In the genomic region with DNA sequence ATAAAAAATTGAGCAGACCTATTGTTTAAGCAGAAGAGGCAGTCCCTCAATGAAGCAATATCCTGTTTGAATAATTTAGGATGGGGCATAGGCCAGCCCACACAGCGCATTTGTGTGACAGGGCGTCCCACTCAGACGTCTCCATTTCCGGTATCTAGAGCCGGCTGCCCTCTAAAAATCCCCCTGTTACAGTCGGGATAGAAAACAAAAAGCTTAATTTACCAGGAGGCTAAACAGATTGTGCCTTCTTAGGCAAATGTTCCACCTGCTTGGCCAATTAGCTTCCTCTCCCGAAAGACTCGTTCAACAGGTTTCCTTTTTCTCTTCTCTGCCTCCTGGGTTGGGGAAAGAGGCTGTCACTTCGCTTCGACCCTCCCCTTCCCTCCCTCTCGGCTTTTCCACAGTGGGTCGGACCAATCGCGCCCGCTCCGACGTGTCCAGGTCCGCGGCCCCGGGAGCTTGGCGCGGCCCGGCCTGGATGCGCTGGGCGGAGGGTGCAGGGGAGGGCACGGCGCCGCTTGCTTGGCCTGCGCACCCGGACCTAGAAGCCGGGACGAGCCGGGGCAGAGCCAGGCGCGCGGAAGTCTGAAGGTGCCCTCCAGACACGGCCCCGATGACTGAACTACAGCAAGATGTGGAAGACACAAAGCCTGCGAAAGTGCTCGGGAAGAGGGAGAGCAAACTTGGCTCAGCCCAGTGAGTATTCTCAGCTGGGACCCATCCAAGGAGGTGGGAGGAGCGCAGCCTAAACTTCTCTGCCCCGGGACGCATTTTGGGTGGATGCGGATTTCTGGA, we compare ENCODE assay signal across 7 cellular contexts. TPM values are rescaled to one million over a fixed set of nuclear protein-coding genes. Genes with fewer than 3 reads are reported as not detected.
DNase-seq lines count a peak whose midpoint lies in the region; ATAC-seq, FAIRE-seq and TF ChIP-seq lines count a peak whose summit lies in the region.

A gene with protein sequence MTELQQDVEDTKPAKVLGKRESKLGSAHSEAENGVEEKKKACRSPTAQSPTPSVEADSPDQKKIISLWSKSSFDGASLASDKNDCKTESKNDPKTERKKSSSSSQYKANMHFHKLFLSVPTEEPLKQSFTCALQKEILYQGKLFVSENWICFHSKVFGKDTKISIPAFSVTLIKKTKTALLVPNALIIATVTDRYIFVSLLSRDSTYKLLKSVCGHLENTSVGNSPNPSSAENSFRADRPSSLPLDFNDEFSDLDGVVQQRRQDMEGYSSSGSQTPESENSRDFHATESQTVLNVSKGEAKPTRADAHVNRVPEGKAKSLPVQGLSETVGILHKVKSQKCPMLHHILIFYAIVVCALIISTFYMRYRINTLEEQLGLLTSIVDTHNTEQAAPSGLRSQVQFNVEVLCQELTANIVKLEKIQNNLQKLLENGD (plus strand): TSS at position 416 of the 795 bp plus-strand sequence. CDS start 198 bp downstream, at position 614.

- TF ChIP-seq POLR2A in HepG2 (IDR thresholded peaks at IDR 0.05; ENCODE audit: insufficient read depth in 1 of 2, low read depth in 2 of 2, low read length in 2 of 2) = 0 out of 4 replicates have a peak, but pooled peaks of 1 of the 2 experiments have one; percentile 36

- DNase-seq in NCI-H2196 treated with DMSO at 0.1 percent for 48 hours (lab: John Stamatoyannopoulos, UW; ENCODE audit: unreplicated experiment) = peak; percentile 82
- peak; percentile 66 to 76 for DNase-seq in activated CD4-positive, alpha-beta T cell treated with anti-CD3 and anti-CD28 coated beads, Interleukin-2, amount 50 U/mL, for 48 hours
- DNase-seq in dorsolateral prefrontal cortex = peak; percentile 30 to 82 (median 68)
- peak; percentile 18 for DNase-seq in HepG2 (ENCODE audit: low spot score)
- DNase-seq in stimulated activated CD4-positive, alpha-beta T cell treated with anti-CD3 and anti-CD28 coated beads, Interleukin-2, amount 100 ng/mL, for 48 hours = peak; percentile 46 to 54

- peak within 1 kb of the TSS; percentile 49; the same call in 1 of the 2 replicates for H3K9ac ChIP-seq in HepG2 (ENCODE audit: insufficient read depth, low read depth, low read length)

- POLR2A ChIA-PET in HepG2 (lab: Yijun Ruan, JAX) = interaction anchor here (1.3 kb wide), 1 partner anchor 52 kb away, joined by 5 read pairs; no protein-coding TSS in a partner anchor

- no peaks in the 10 kb centered on the region for H3K4me1 ChIP-seq in HepG2 (ENCODE audit: insufficient read depth, low read length)

- BruUV-seq in HepG2 (replicated peaks; lab: Mats Ljungman, UMichigan) = no TSS peak

- intact Hi-C loops in dorsolateral prefrontal cortex (cut with DNase I) (loop anchor here in 1 of 2 donors (5.0 to 10.0 kb wide), 2 partner anchors 68 to 114 kb away; no protein-coding TSS in a partner anchor), HepG2 (cut with micrococcal nuclease; ENCODE audit: unreplicated experiment) (loop anchor here (5.0 kb wide), 1 partner anchor 51 kb away; no protein-coding TSS in a partner anchor)

- ATAC-seq in GM18517 (IDR thresholded peaks at IDR 0.05; ENCODE audit: unreplicated experiment) (peak; percentile 89), HG02973 (IDR thresholded peaks at IDR 0.05; ENCODE audit: unreplicated experiment) (peak; percentile 84), HepG2 (peak; percentile 99)

- no peaks in the 10 kb centered on the region for H3K36me3 ChIP-seq in HepG2 (replicated peaks in 1 of 2; ENCODE audit: control insufficient read depth in 1 of 2, insufficient read depth in 2 of 2, low read length in 2 of 2)

- no peak for FAIRE-seq in HepG2 (lab: Jason Lieb, UNC)

- H3K27ac ChIP-seq in dorsolateral prefrontal cortex (peak within 1 kb of the TSS; percentile 77 to 98 (median 94)), HepG2 (ENCODE audit: extremely low read length, insufficient read depth, low read length) (peak within 1 kb of the TSS; percentile 9)

- CTCF ChIA-PET in HepG2 (lab: Yijun Ruan, JAX; ENCODE audit: low intra/inter-chr PET ratio, low total read pairs) = no interaction called here

- TF ChIP-seq CTCF in dorsolateral prefrontal cortex (IDR thresholded peaks at IDR 0.05 in 54 of 56, conservative IDR thresholded peaks at IDR 0.05 in 2 of 56; ENCODE audit: low read depth in 1 of 56, partially characterized antibody in 56 of 56) (peak in 8 of 56 donors; percentile 4 to 27 (median 12)), HepG2 (CRISPR knock-in tag; IDR thresholded peaks at IDR 0.05) (no peak)

- no peaks in the 10 kb centered on the region for H4K20me1 ChIP-seq in HepG2 (ENCODE audit: insufficient read depth, low read length)

- peak within 1 kb of the TSS; percentile 53 to 90 (median 74) for H3K4me3 ChIP-seq in dorsolateral prefrontal cortex
- peak within 1 kb of the TSS; percentile 48 to 61 (median 48); a peak in 5 of 6 replicates for H3K4me3 ChIP-seq in HepG2 (replicated peaks in 1 of 3; ENCODE audit: insufficient read depth in 1 of 3, low read depth in 2 of 3, low read length in 3 of 3)

- peak within 1 kb of the TSS; percentile 71 for H3K4me2 ChIP-seq in HepG2 (ENCODE audit: low read depth, low read length)

- H3K27me3 ChIP-seq in dorsolateral prefrontal cortex (no peaks in the 10 kb centered on the region), HepG2 (ENCODE audit: control insufficient read depth in 1 of 2, insufficient read depth in 2 of 2, low read length in 2 of 2) (no peaks in the 10 kb centered on the region)

- in situ Hi-C loops in HepG2 (cut with HindIII; ENCODE audit: extremely low pct_ligation_motif_present, low pct_unique_long_range_greater_than_20kb) = no loop called here

- 60% methylated on average over 41 of the region's 44 CpGs for WGBS in HepG2 (ENCODE audit: low lambda C conversion rate)

- TF ChIP-seq EP300 in HepG2 (IDR thresholded peaks at IDR 0.05; ENCODE audit: low read depth in 2 of 2, low read length in 2 of 2) (no peak), HepG2 (CRISPR knock-in tag; IDR thresholded peaks at IDR 0.05; ENCODE audit: borderline replicate concordance) (no peak)

- TF ChIP-seq RAD21 in HepG2 (CRISPR knock-in tag; IDR thresholded peaks at IDR 0.05) = no peak

- H2AFZ ChIP-seq in HepG2 (ENCODE audit: low read length) = no peak within 1 kb of the TSS

- H3K79me2 ChIP-seq in HepG2 (ENCODE audit: insufficient read depth, low read length) = no peaks in the 10 kb centered on the region

- no peaks in the 10 kb centered on the region for H3K9me3 ChIP-seq in HepG2 (ENCODE audit: low read length)

TF ChIP-seq in HepG2, 621 proteins besides CTCF, POLR2A, EP300 and RAD21 (continues in another document):
- TF ChIP-seq NFKB2 (CRISPR knock-in tag; IDR thresholded peaks at IDR 0.05; ENCODE audit: borderline replicate concordance) (peak; percentile 65; the same call in 1 of the 2 replicates), PHF8 (CRISPR knock-in tag; IDR thresholded peaks at IDR 0.05) (peak; percentile 50), ATRX (CRISPR knock-in tag; IDR thresholded peaks at IDR 0.05; ENCODE audit: borderline replicate concordance) (no peak), ZNF263 (CRISPR knock-in tag; IDR thresholded peaks at IDR 0.05) (peak; percentile 25; the same call in 1 of the 2 replicates)
- TF ChIP-seq, protein P1, sequence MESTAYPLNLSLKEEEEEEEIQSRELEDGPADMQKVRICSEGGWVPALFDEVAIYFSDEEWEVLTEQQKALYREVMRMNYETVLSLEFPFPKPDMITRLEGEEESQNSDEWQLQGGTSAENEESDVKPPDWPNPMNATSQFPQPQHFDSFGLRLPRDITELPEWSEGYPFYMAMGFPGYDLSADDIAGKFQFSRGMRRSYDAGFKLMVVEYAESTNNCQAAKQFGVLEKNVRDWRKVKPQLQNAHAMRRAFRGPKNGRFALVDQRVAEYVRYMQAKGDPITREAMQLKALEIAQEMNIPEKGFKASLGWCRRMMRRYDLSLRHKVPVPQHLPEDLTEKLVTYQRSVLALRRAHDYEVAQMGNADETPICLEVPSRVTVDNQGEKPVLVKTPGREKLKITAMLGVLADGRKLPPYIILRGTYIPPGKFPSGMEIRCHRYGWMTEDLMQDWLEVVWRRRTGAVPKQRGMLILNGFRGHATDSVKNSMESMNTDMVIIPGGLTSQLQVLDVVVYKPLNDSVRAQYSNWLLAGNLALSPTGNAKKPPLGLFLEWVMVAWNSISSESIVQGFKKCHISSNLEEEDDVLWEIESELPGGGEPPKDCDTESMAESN (CRISPR knock-in tag; conservative IDR thresholded peaks at IDR 0.05) = 0 out of 2 replicates have a peak, but pooled peaks have one; percentile 61

RNA-seq across cellular contexts. Expression of the gene that starts here (rescaled TPM):
- total RNA-seq in dorsolateral prefrontal cortex = 100 to 1,000 TPM in 33 of 120 experiments, 10 to 100 TPM in 87; 39.5 to 205 (median 86.4) TPM
- 8.1 and 8.8 TPM in 2 replicates for total RNA-seq in HepG2 (2016; rRNA removed; fragmentation: Illumina TruSeq; extraction: Trizol)
- total RNA-seq in HepG2 (2016; cell fraction: cytosol; rRNA removed; fragmentation: Illumina TruSeq; extraction: Trizol; ENCODE audit: low read depth) = 1.4 and 1.6 TPM in 2 replicates
- total RNA-seq in HepG2 (2016; cell fraction: insoluble cytoplasmic fraction; rRNA removed; fragmentation: Illumina TruSeq; extraction: Trizol) = 6.7 and 8.2 TPM in 2 replicates
- total RNA-seq in HepG2 (2016; cell fraction: membrane; rRNA removed; fragmentation: Illumina TruSeq; extraction: Trizol) = 3.9 and 5.1 TPM in 2 replicates
- total RNA-seq in HepG2 (2016; cell fraction: nucleus; rRNA removed; fragmentation: Illumina TruSeq; extraction: Trizol) = 10.5 and 10.7 TPM in 2 replicates
- polyA plus RNA-seq in HepG2 (2011; rRNA removed) = 10.6 and 11.2 TPM in 2 replicates
- polyA plus RNA-seq in HepG2 (2011; cell fraction: cytosol; rRNA removed) = 6.0 and 10.9 TPM in 2 replicates
- polyA plus RNA-seq in HepG2 (2011; cell fraction: nucleus; rRNA removed) = 9.0 and 10.1 TPM in 2 replicates
- 8.8 and 11.2 TPM in 2 replicates for polyA plus RNA-seq in HepG2 (2012)
- 0.98 and 1.7 TPM in 2 replicates for polyA plus RNA-seq in HepG2 (2016; cell fraction: cytosol; fragmentation: Illumina TruSeq; extraction: Trizol; ENCODE audit: low read depth)
- 7.8 and 8.9 TPM in 2 replicates for polyA plus RNA-seq in HepG2 (2016; cell fraction: insoluble cytoplasmic fraction; fragmentation: Illumina TruSeq; extraction: Trizol; ENCODE audit: low read depth)
- 2.1 and 2.4 TPM in 2 replicates for polyA plus RNA-seq in HepG2 (2016; cell fraction: membrane; fragmentation: Illumina TruSeq; extraction: Trizol; ENCODE audit: low read depth)
- 11.7 and 12.4 TPM in 2 replicates for polyA plus RNA-seq in HepG2 (2016; cell fraction: nucleus; fragmentation: Illumina TruSeq; extraction: Trizol; ENCODE audit: insufficient read depth, low read depth)
- polyA minus RNA-seq in HepG2 (2011; rRNA and poly(A)+ RNA removed; ENCODE audit: low replicate concordance) = 5.6 and 6.2 TPM in 2 replicates
- 6.1 and 7.8 TPM in 2 replicates for polyA minus RNA-seq in HepG2 (2011; cell fraction: cytosol; rRNA and poly(A)+ RNA removed)
- 35.9 and 42.4 TPM in 2 replicates for polyA minus RNA-seq in HepG2 (2011; cell fraction: nucleus; rRNA and poly(A)+ RNA removed)

Comparison
In these comparisons a context has a peak if more than half of its experiments do, and no peak if none do; other contexts are left out.
1. Peak in every context shown above with its lines: DNase-seq, ATAC-seq, H3K4me3 ChIP-seq and H3K27ac ChIP-seq.
2. DNase-seq: peak in every context shown above with its lines; median percentile 82 in NCI-H2196 treated with DMSO at 0.1 percent for 48 hours; 71 in activated CD4-positive, alpha-beta T cell treated with anti-CD3 and anti-CD28 coated beads, Interleukin-2, amount 50 U/mL, for 48 hours; 68 in dorsolateral prefrontal cortex; 50 in stimulated activated CD4-positive, alpha-beta T cell treated with anti-CD3 and anti-CD28 coated beads, Interleukin-2, amount 100 ng/mL, for 48 hours; 18 in HepG2.